8 cellular contexts compared by ENCODE assay signal in genomic region chr5:82641362-82641988, GRCh38.
DNase-seq lines count a peak whose midpoint lies in the region; ATAC-seq, FAIRE-seq and TF ChIP-seq lines count a peak whose summit lies in the region.

No MANE protein-coding gene starts in this region.

- H3K4ac ChIP-seq in mesenchymal stem cell (ENCODE audit: low read depth in 1 of 2, low read length in 2 of 2): no peak overlapping the region

- no peak for TF ChIP-seq POLR2A in GM12891 (IDR thresholded peaks at IDR 0.05; ENCODE audit: low read depth, low read length)

- H2AFZ ChIP-seq in mesenchymal stem cell (ENCODE audit: low read depth, low read length): no peak overlapping the region

- H3K27ac ChIP-seq in AG04450 (ENCODE audit: low read depth, low read length) (no peak overlapping the region), mesenchymal stem cell (ENCODE audit: low read length, poor library complexity, severe bottlenecking) (no peak overlapping the region), aorta (ENCODE audit: low read depth in 1 of 2, low read length in 2 of 2) (peak overlapping the region in 1 of 2 donors; percentile 51)

- H3K23ac ChIP-seq in mesenchymal stem cell (ENCODE audit: low read length in 2 of 2): no peak overlapping the region

- H3K36me3 ChIP-seq in mesenchymal stem cell (ENCODE audit: control insufficient read depth in 1 of 2, insufficient read depth in 2 of 2, low read depth in 1 of 2, low read length in 2 of 2): no peaks in the 10 kb centered on the region
- H3K36me3 ChIP-seq in aorta (ENCODE audit: control insufficient read depth in 1 of 2, insufficient read depth in 2 of 2, low read length in 1 of 2): no peaks in the 10 kb centered on the region

- no peak overlapping the region for H3K18ac ChIP-seq in mesenchymal stem cell (ENCODE audit: low read depth in 1 of 2, low read length in 2 of 2)

- no peak overlapping the region for H2BK5ac ChIP-seq in mesenchymal stem cell (ENCODE audit: low read depth, low read length, poor library complexity, severe bottlenecking)

- H3K79me1 ChIP-seq in mesenchymal stem cell (replicated peaks; ENCODE audit: low read length, poor library complexity, severe bottlenecking): no peaks in the 10 kb centered on the region

- H4K91ac ChIP-seq in mesenchymal stem cell (ENCODE audit: low read length): no peak overlapping the region

- peak; percentile 65 for DNase-seq in AG04450 (ENCODE audit: low read depth, low spot score)
- DNase-seq in GM12891 (ENCODE audit: insufficient read length, low spot score): peak; percentile 7
- DNase-seq in NCI-H1436 (lab: John Stamatoyannopoulos, UW): peak; percentile 72
- DNase-seq in SKM-1 treated with dmso at 0.1 percent for 144 hours (lab: John Stamatoyannopoulos, UW; ENCODE audit: unreplicated experiment): peak; percentile 88
- peak; percentile 84 for DNase-seq in mesenchymal stem cell
- DNase-seq in aorta: peak; percentile 72 to 79

- no peak overlapping the region for H3K4me3 ChIP-seq in AG04450 (ENCODE audit: low read depth, low read length)
- no peak overlapping the region for H3K4me3 ChIP-seq in mesenchymal stem cell (ENCODE audit: insufficient read depth in 1 of 2, low read depth in 1 of 2, low read length in 2 of 2)
- no peak overlapping the region for H3K4me3 ChIP-seq in aorta (ENCODE audit: low read length in 2 of 2)

- peak; percentile 76 for TF ChIP-seq CTCF in AG04450 (IDR thresholded peaks at IDR 0.05; ENCODE audit: low read depth, low read length)

- H3K9ac ChIP-seq in mesenchymal stem cell (ENCODE audit: low read length): peak overlapping the region; percentile 16

- intact Hi-C loops in aorta (cut with DNase I): loop anchor here (5.0 to 10.0 kb wide), 7 partner anchors 153 to 926 kb away; partner anchors contain the start of genes VCAN (in 2 of the 2), TMEM167A (in 1 of the 2) and XRCC4 (in 1 of the 2)

- H3K27me3 ChIP-seq in AG04450 (ENCODE audit: control insufficient read depth, insufficient read depth, low read length): no peaks in the 10 kb centered on the region
- H3K27me3 ChIP-seq in mesenchymal stem cell (ENCODE audit: control insufficient read depth in 1 of 2, insufficient read depth in 1 of 2, low read length in 2 of 2): no peaks in the 10 kb centered on the region
- H3K27me3 ChIP-seq in aorta (ENCODE audit: control insufficient read depth in 1 of 2, insufficient read depth in 2 of 2, low read length in 1 of 2): no peaks in the 10 kb centered on the region

- no peak overlapping the region for H2BK15ac ChIP-seq in mesenchymal stem cell (ENCODE audit: low read depth, poor library complexity, severe bottlenecking)

- no peak overlapping the region for H3K14ac ChIP-seq in mesenchymal stem cell (ENCODE audit: low read length in 2 of 2)

- H4K8ac ChIP-seq in mesenchymal stem cell (ENCODE audit: low read length): no peak overlapping the region

- no peaks in the 10 kb centered on the region for H3K9me3 ChIP-seq in AG04450 (ENCODE audit: control insufficient read depth, insufficient read depth, low read length)
- no peaks in the 10 kb centered on the region for H3K9me3 ChIP-seq in mesenchymal stem cell (ENCODE audit: control insufficient read depth, low read length)
- H3K9me3 ChIP-seq in aorta (ENCODE audit: control insufficient read depth, low read length): no peaks in the 10 kb centered on the region

- H2BK120ac ChIP-seq in mesenchymal stem cell (ENCODE audit: low read depth, low read length): no peak overlapping the region

- no peak overlapping the region for H3K4me2 ChIP-seq in mesenchymal stem cell (ENCODE audit: low read length, poor library complexity, severe bottlenecking)

- FAIRE-seq in GM12891 (lab: Jason Lieb, UNC): no peak
- peak; percentile 95 for FAIRE-seq in endometrium (lab: Jason Lieb, UNC)

- no peak overlapping the region for H2BK12ac ChIP-seq in mesenchymal stem cell (ENCODE audit: low read length in 2 of 2)

- CTCF ChIA-PET in AG04450 (lab: Charles Lee): interaction anchor here (0.6 to 1.9 kb wide), 23 partner anchors 10 to 923 kb away, joined by 3 to 17 read pairs (median 4); partner anchors contain the start of gene VCAN

- ATAC-seq in HG02759 (IDR thresholded peaks at IDR 0.05; ENCODE audit: unreplicated experiment): peak; percentile 77
- ATAC-seq in aorta (ENCODE audit: low FRiP score): peak; percentile 92

- no CpG with 5 or more reads among the region's 3 CpGs for WGBS in mesenchymal stem cell
- WGBS in aorta, 2 donors: 1 to 3% methylated on average over 3 of the region's 3 CpGs

- H3K4me1 ChIP-seq in mesenchymal stem cell (ENCODE audit: control insufficient read depth, insufficient read depth, low read depth, low read length) (no peaks in the 10 kb centered on the region), aorta (ENCODE audit: control insufficient read depth in 1 of 2, insufficient read depth in 2 of 2, low read length in 2 of 2) (peaks cover 0 to 10% of the 10 kb centered on the region in 2 donors)

- H2AK5ac ChIP-seq in mesenchymal stem cell (ENCODE audit: low read length, severe bottlenecking): no peak overlapping the region

- POLR2A ChIA-PET in AG04450 (lab: Yijun Ruan, JAX): no interaction called here

TF ChIP-seq in GM12891, 5 proteins besides CTCF, POLR2A, EP300 and RAD21:
- no peak for TF ChIP-seq SPI1 (IDR thresholded peaks at IDR 0.05; ENCODE audit: low read depth, low read length)
- TF ChIP-seq POU2F2 (IDR thresholded peaks at IDR 0.05; ENCODE audit: low read depth, low read length): no peak
- TF ChIP-seq TAF1 (IDR thresholded peaks at IDR 0.05; ENCODE audit: low read depth, low read length): no peak
- no peak for TF ChIP-seq PAX5 (IDR thresholded peaks at IDR 0.05; ENCODE audit: insufficient read depth, low read length, severe bottlenecking)
- no peak for TF ChIP-seq POLR2AphosphoS5 (IDR thresholded peaks at IDR 0.05; ENCODE audit: low read depth, low read length)

Comparison
In these comparisons a context has a peak if more than half of its experiments do, and no peak if none do; other contexts are left out.
1. DNase-seq: peak in every context shown above with its lines; median percentile 88 in SKM-1 treated with dmso at 0.1 percent for 144 hours; 84 in mesenchymal stem cell; 76 in aorta; 72 in NCI-H1436; 65 in AG04450; 7 in GM12891.